ENCODE assay signal across 7 cellular contexts in genomic region chr9:123268240-123268949, GRCh38. TPM values are rescaled to one million over a fixed set of nuclear protein-coding genes. Genes with fewer than 3 reads are reported as not detected.
A peak's percentile ranks its signal among the peaks of the same experiment; 100 is the strongest.
DNase-seq lines count a peak whose midpoint lies in the region; ATAC-seq and TF ChIP-seq lines count a peak whose summit lies in the region.

Gene STRBP (minus strand): TSS chr9:123268586. CDS start chr9:123184134, 84,452 bp downstream.

- no peaks in the 10 kb centered on the region for H3K36me3 ChIP-seq in ascending aorta
- H3K36me3 ChIP-seq in hepatocyte (replicated peaks; ENCODE audit: insufficient read depth, low read depth), result no peaks in the 10 kb centered on the region

- H2AFZ ChIP-seq in hepatocyte, result peak within 1 kb of the TSS; percentile 93

- H3K4me3 ChIP-seq in ascending aorta, result peak within 1 kb of the TSS; percentile 79 to 87
- peak within 1 kb of the TSS; percentile 96 for H3K4me3 ChIP-seq in hepatocyte

- DNase-seq in NCI-H1694 treated with DMSO at 0.1 percent for 48 hours (lab: John Stamatoyannopoulos, UW) (peak; percentile 38), ascending aorta (ENCODE audit: low spot score in 2 of 2) (peak; percentile 59 to 93), hepatocyte (ENCODE audit: low spot score) (peak; percentile 97), retina (peak; percentile 93)

- H3K9me2 ChIP-seq in hepatocyte (replicated peaks; ENCODE audit: insufficient read depth), result no peaks in the 10 kb centered on the region

- H3K27me3 ChIP-seq in ascending aorta (no peaks in the 10 kb centered on the region), hepatocyte (peaks cover 8% of the 10 kb centered on the region)

- H3K4me1 ChIP-seq in ascending aorta (peaks cover 0 to 5% of the 10 kb centered on the region in 2 donors), hepatocyte (ENCODE audit: insufficient read depth) (peaks cover 9% of the 10 kb centered on the region)

- H3K4me2 ChIP-seq in hepatocyte, result peak within 1 kb of the TSS; percentile 92

- H3K27ac ChIP-seq in ascending aorta (no peak within 1 kb of the TSS), hepatocyte (peak within 1 kb of the TSS; percentile 72)

- intact Hi-C loops in T-helper 2 cell treated with Interferon-gamma antibody and Interleukin-4, amounts not matched to agents 100 ng/mL and 5 ng/mL, for 36 hours (cut with micrococcal nuclease), result loop anchor here (1.0 to 5.0 kb wide), 6 partner anchors 38 to 664 kb away; partner anchors contain the start of genes DENND1A, PDCL and RABGAP1
- intact Hi-C loops in ascending aorta (cut with DNase I), result loop anchor here (2.0 to 5.0 kb wide), 2 partner anchors 364 to 441 kb away; partner anchors contain the start of genes PDCL and RC3H2

- no peaks in the 10 kb centered on the region for H3K9me3 ChIP-seq in ascending aorta
- no peaks in the 10 kb centered on the region for H3K9me3 ChIP-seq in hepatocyte (ENCODE audit: low read depth)

- 0% methylated on average over 49 of the region's 116 CpGs for WGBS in hepatocyte (ENCODE audit: low lambda C conversion rate, missing lambda C conversion rate)

- H3K79me2 ChIP-seq in hepatocyte, result peaks cover 46% of the 10 kb centered on the region

- peak; percentile 72 for TF ChIP-seq POLR2A in GM18505 (IDR thresholded peaks at IDR 0.05; ENCODE audit: borderline replicate concordance, extremely low read depth, insufficient read depth, insufficient read length)

- no peak for TF ChIP-seq CTCF in ascending aorta (IDR thresholded peaks at IDR 0.05)
- no peak for TF ChIP-seq CTCF in hepatocyte (IDR thresholded peaks at IDR 0.05; ENCODE audit: poor library complexity)

- peaks cover 6% of the 10 kb centered on the region for H4K20me1 ChIP-seq in hepatocyte (ENCODE audit: insufficient read depth, poor library complexity, severe bottlenecking)

- ATAC-seq in GM18505 (IDR thresholded peaks at IDR 0.05; ENCODE audit: unreplicated experiment) (peak; percentile 84), HG02943 (IDR thresholded peaks at IDR 0.05; ENCODE audit: low read depth, unreplicated experiment) (peak; percentile 77)

RNA-seq across cellular contexts. Expression of gene STRBP, which starts in this region (rescaled TPM):
- total RNA-seq in T-helper 2 cell treated with Interferon-gamma antibody and Interleukin-4, amounts not matched to agents 100 ng/mL and 5 ng/mL, for 36 hours, result 18.1 and 18.2 TPM in 2 replicates
- total RNA-seq in ascending aorta, result 0.43 TPM
- 25.8 and 26.8 TPM in 2 replicates for total RNA-seq in hepatocyte
- 27.7 and 28.1 TPM in 2 replicates for polyA plus RNA-seq in hepatocyte

Comparison
In these comparisons a context has a peak if more than half of its experiments do, and no peak if none do; other contexts are left out.
1. RNA of gene STRBP (total RNA-seq): 25.8 to 26.8 TPM in hepatocyte and 18.1 to 18.2 TPM in T-helper 2 cell treated with Interferon-gamma antibody and Interleukin-4, amounts not matched to agents 100 ng/mL and 5 ng/mL, for 36 hours; 0.43 TPM in ascending aorta (single experiment); every median in the first group is over 10 times any median in the second.
2. Peak in DNase-seq and H3K4me3 ChIP-seq in ascending aorta; RNA of the gene not detected or under 1 TPM.
3. DNase-seq: peak in every context shown above with its lines; median percentile 97 in hepatocyte; 93 in retina; 76 in ascending aorta; 38 in NCI-H1694 treated with DMSO at 0.1 percent for 48 hours.